ENCODE assay signal across 21 cellular contexts in genomic region chr2:75055307-75055819, GRCh38.
DNase-seq lines count a peak whose midpoint lies in the region; ATAC-seq, FAIRE-seq and TF ChIP-seq lines count a peak whose summit lies in the region.
"Had no signal": no experiment of that assay in that cellular context is flagged by ENCODE, and none has a peak within 500 bp of the region (broad histone marks: within the 10 kb centered on the region; RNA-seq: fewer than 3 reads in every experiment).

No MANE protein-coding gene starts in this region.

- in situ Hi-C loops in GM13976 (cut with MboI; ENCODE audit: low sequenced_read_pairs, unreplicated experiment) = loop anchor here (10.0 to 25.0 kb wide), 3 partner anchors 141 to 559 kb away; no protein-coding TSS in a partner anchor

- H3K4me3 ChIP-seq in GM12865 (ENCODE audit: low read depth, low read length) = no peak overlapping the region
- H3K4me3 ChIP-seq in iPS-18a (ENCODE audit: low read length) = peak overlapping the region; percentile 43
- H3K4me3 ChIP-seq: lung had no signal

- TF ChIP-seq CTCF in GM12865 (IDR thresholded peaks at IDR 0.05; ENCODE audit: insufficient read depth, low read depth, low read length, missing control alignments) (no peak), GM13976 (IDR thresholded peaks at IDR 0.05; ENCODE audit: borderline replicate concordance, control extremely low read depth, extremely low read depth, insufficient read depth, missing control alignments) (no peak), D721Med (IDR thresholded peaks at IDR 0.05; ENCODE audit: insufficient read depth, missing control alignments) (no peak)

- no peaks in the 10 kb centered on the region for H3K9me3 ChIP-seq in iPS-18a (ENCODE audit: control insufficient read depth, low read depth, low read length)

- H3K4me1 ChIP-seq in iPS-18a (ENCODE audit: control insufficient read depth, low read depth, low read length) = peaks cover 41% of the 10 kb centered on the region

- peak; percentile 6 for ATAC-seq in GM21423 (IDR thresholded peaks at IDR 0.05; ENCODE audit: unreplicated experiment)
- peak; percentile 3 for ATAC-seq in HG03565 (IDR thresholded peaks at IDR 0.05; ENCODE audit: unreplicated experiment)
- no peak for ATAC-seq in GM21447 (IDR thresholded peaks at IDR 0.05; ENCODE audit: unreplicated experiment)
- ATAC-seq: activated naive CD4-positive, alpha-beta T cell treated with anti-CD3 and anti-CD28 coated beads, Interleukin-2, amount 50 U/mL, for 72 hours; esophagus mucosa; T-helper 17 cell had no signal

- H3K27ac ChIP-seq in iPS-18a (ENCODE audit: low read length) = no peak overlapping the region

- H3K36me3 ChIP-seq in iPS-18a (ENCODE audit: control insufficient read depth, low read depth, low read length) = no peaks in the 10 kb centered on the region

- FAIRE-seq in D721Med (lab: Jason Lieb, UNC) = no peak
- FAIRE-seq: bronchial epithelial cell had no signal

- DNase-seq in GM12865 (ENCODE audit: low read depth) (peak; percentile 47), GM13976 (ENCODE audit: low spot score) (no peak), NCI-H2227 (lab: John Stamatoyannopoulos, UW; ENCODE audit: unreplicated experiment) (no peak), D721Med (ENCODE audit: insufficient read length, low spot score) (no peak)
- DNase-seq: activated CD4-positive, alpha-beta memory T cell treated with anti-CD3 and anti-CD28 coated beads, Interleukin-2, amount 10 ng/mL, durations not matched to agents 7 days and 5 days; activated T-cell treated with anti-CD3 and anti-CD28 coated beads, Interleukin-2, amount 50 U/mL, for 48 hours; Karpas-422; naive B cell; NCI-H446 treated with DMSO at 0.1 percent for 48 hours; SHP77 treated with DMSO at 0.1 percent for 48 hours; stimulated activated CD4-positive, alpha-beta T cell treated with anti-CD3 and anti-CD28 coated beads, Interleukin-2, amount 100 ng/mL, for 48 hours; substantia nigra; T-helper 17 cell had no signal

- H3K9ac ChIP-seq in iPS-18a (ENCODE audit: low read length) = peak overlapping the region; percentile 16

- no peaks in the 10 kb centered on the region for H3K27me3 ChIP-seq in iPS-18a (ENCODE audit: control insufficient read depth, insufficient read depth, low read length)
